ENCODE assay signal across 8 cellular contexts in genomic region chr9:113511856-113512761, GRCh38. TPM values are rescaled to one million over a fixed set of nuclear protein-coding genes. Genes with fewer than 3 reads are reported as not detected.
DNase-seq lines count a peak whose midpoint lies in the region; ATAC-seq and TF ChIP-seq lines count a peak whose summit lies in the region.

No MANE protein-coding gene starts in this region.

- peaks cover 4 to 28% of the 10 kb centered on the region in 2 donors for H3K4me1 ChIP-seq in ascending aorta
- peaks cover 13% of the 10 kb centered on the region for H3K4me1 ChIP-seq in psoas muscle
- no peaks in the 10 kb centered on the region for H3K4me1 ChIP-seq in vagina

- TF ChIP-seq POLR2A in vagina (IDR thresholded peaks at IDR 0.05) = no peak

- ATAC-seq in GM18867 (IDR thresholded peaks at IDR 0.05; ENCODE audit: unreplicated experiment) (peak; percentile 47), HG03060 (IDR thresholded peaks at IDR 0.05; ENCODE audit: low read depth, unreplicated experiment) (peak; percentile 41), psoas muscle (no peak)

- H3K27me3 ChIP-seq in ascending aorta (no peaks in the 10 kb centered on the region), psoas muscle (ENCODE audit: insufficient read depth in 3 of 3, low read length in 2 of 3) (no peaks in the 10 kb centered on the region), vagina (no peaks in the 10 kb centered on the region)

- H3K4me3 ChIP-seq in ascending aorta (no peak overlapping the region), psoas muscle (no peak overlapping the region), vagina (no peak overlapping the region)

- peak; percentile 50 for DNase-seq in T-helper 9 cell
- DNase-seq in ascending aorta (ENCODE audit: low spot score in 2 of 2) = no peak
- peak; percentile 78 for DNase-seq in stimulated activated CD4-positive, alpha-beta T cell treated with anti-CD3 and anti-CD28 coated beads, Interleukin-2, amount 100 ng/mL, for 24 hours
- no peak for DNase-seq in inferior parietal cortex (ENCODE audit: extremely low spot score)
- DNase-seq in psoas muscle = no peak
- no peak for DNase-seq in vagina (ENCODE audit: extremely low spot score in 2 of 2)

- intact Hi-C loops in ascending aorta (cut with DNase I) (no loop called here), psoas muscle (cut with DNase I) (no loop called here), vagina (cut with DNase I) (no loop called here)

- H3K27ac ChIP-seq in ascending aorta = peak overlapping the region; percentile 73 to 80
- H3K27ac ChIP-seq in psoas muscle = no peak overlapping the region
- no peak overlapping the region for H3K27ac ChIP-seq in vagina

- peaks cover 20 to 35% of the 10 kb centered on the region in 2 donors for H3K36me3 ChIP-seq in ascending aorta
- peaks cover 0 to 21% of the 10 kb centered on the region in 2 donors for H3K36me3 ChIP-seq in psoas muscle (ENCODE audit: insufficient read depth in 1 of 2, low read depth in 1 of 2)
- H3K36me3 ChIP-seq in vagina = no peaks in the 10 kb centered on the region

- no peaks in the 10 kb centered on the region for H3K9me3 ChIP-seq in ascending aorta
- H3K9me3 ChIP-seq in psoas muscle = no peaks in the 10 kb centered on the region
- no peaks in the 10 kb centered on the region for H3K9me3 ChIP-seq in vagina

- whole genome bisulfite sequencing in psoas muscle, 3 donors = 85 to 91% (median 88%) methylated on average over 10 of the region's 10 CpGs

- TF ChIP-seq CTCF in ascending aorta (IDR thresholded peaks at IDR 0.05) (no peak), psoas muscle (IDR thresholded peaks at IDR 0.05) (no peak), vagina (IDR thresholded peaks at IDR 0.05) (no peak)

RNA-seq across cellular contexts. Expression of gene RGS3, which starts 48.6 kb away (rescaled TPM):
- 125 TPM for total RNA-seq in ascending aorta
- total RNA-seq in psoas muscle = 10 to 100 TPM; 10.6 to 38.1 (median 18.3) TPM
- polyA plus RNA-seq in psoas muscle = 10 to 100 TPM in 2 of 3 donors, 1 to 10 TPM in 1; 7.1 to 18.4 (median 12.8) TPM
- total RNA-seq in vagina = 27.0 TPM

Comparison
In these comparisons a context has a peak if more than half of its experiments do, and no peak if none do; other contexts are left out.
1. ATAC-seq: peak in GM18867 (single experiment) and HG03060 (single experiment); none in psoas muscle (0 of 4).
2. DNase-seq: peak in T-helper 9 cell (single experiment) and stimulated activated CD4-positive, alpha-beta T cell treated with anti-CD3 and anti-CD28 coated beads, Interleukin-2, amount 100 ng/mL, for 24 hours (2 of 2); none in ascending aorta (0 of 2), inferior parietal cortex (single experiment), psoas muscle (0 of 2) and vagina (0 of 2).
3. H3K27ac ChIP-seq: peak in ascending aorta (2 of 2); none in psoas muscle (single experiment) and vagina (single experiment).